ENCODE assay signal across 14 cellular contexts in the genomic region with DNA sequence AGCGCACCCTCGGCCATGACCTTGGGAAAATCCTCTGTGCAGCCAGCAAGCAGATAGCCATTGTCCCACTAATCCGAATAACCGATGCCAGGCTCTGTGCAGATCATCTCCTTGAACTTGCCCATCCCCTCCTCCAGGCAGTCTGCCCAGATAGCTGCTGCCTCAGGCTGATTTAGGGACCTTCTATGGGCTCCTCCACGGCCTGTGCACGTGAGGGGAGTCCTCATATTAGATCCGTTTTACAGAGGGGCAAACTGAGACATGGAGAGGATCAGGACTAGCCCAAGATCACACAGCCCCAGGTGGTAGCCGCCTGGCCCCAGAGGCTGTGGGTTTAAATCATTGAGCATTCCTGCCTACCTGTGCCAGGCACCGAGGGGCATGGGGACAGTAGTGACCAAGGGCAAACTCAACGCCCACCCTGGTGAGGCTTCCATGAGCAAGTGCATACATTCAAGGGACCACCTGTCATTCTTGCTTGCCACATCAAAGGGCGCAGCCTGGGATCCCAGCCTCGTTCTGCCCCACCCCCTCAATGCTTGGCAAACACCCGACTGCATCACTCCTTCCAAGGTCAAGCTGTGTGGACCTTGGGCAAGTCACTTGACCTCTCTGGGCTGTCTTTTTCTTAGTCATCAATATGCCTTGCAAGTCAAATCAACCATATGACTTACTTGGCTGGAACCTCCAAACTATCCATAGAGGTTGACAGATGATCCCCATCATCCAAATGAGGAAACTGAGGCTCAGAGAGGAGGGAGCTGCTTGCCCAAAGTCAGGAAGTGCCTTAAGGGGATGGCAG.
DNase-seq lines count a peak whose midpoint lies in the region; ATAC-seq, FAIRE-seq and TF ChIP-seq lines count a peak whose summit lies in the region.
"Had no signal": no experiment of that assay in that cellular context is flagged by ENCODE, and none has a peak within 500 bp of the region (broad histone marks: within the 10 kb centered on the region; RNA-seq: fewer than 3 reads in every experiment).

No MANE protein-coding gene starts in this region.

- FAIRE-seq in keratinocyte (lab: Jason Lieb, UNC) = peak; percentile 52
- FAIRE-seq: A204.1, GM12878 had no signal

- 45 to 63% methylated on average over 5 to 13 of the region's 13 CpGs for WGBS in testis, 2 donors

- H3K9me3 ChIP-seq in keratinocyte (ENCODE audit: control insufficient read depth, low read depth, low read length) = peaks cover 4% of the 10 kb centered on the region
- H3K9me3 ChIP-seq in testis = no peaks in the 10 kb centered on the region

- dilution Hi-C loops in keratinocyte (cut with MboI; ENCODE audit: extremely low pct_ligation_motif_present, low sequenced_read_pairs) = no loop called here

- no peaks in the 10 kb centered on the region for H3K9me1 ChIP-seq in keratinocyte (ENCODE audit: control insufficient read depth, extremely low read depth, insufficient read depth, low read length)

- H3K36me3 ChIP-seq in keratinocyte (ENCODE audit: control insufficient read depth in 2 of 2, extremely low read depth in 1 of 2, insufficient read depth in 2 of 2, low read length in 2 of 2) = no peaks in the 10 kb centered on the region
- no peaks in the 10 kb centered on the region for H3K36me3 ChIP-seq in testis (ENCODE audit: low read depth, missing control alignments)
- H3K36me3 ChIP-seq: left lung, MG63 had no signal

- H3K4me1 ChIP-seq in keratinocyte (ENCODE audit: control insufficient read depth, extremely low read depth, insufficient read depth, low read length) (peaks cover 11% of the 10 kb centered on the region), testis (peaks cover 32% of the 10 kb centered on the region)

- H3K4me3 ChIP-seq in cardiac fibroblast (replicated peaks in 1 of 2; ENCODE audit: low read depth in 2 of 2, low read length in 2 of 2) = no peak overlapping the region
- H3K4me3 ChIP-seq in keratinocyte (ENCODE audit: control insufficient read depth in 2 of 3, extremely low read depth in 1 of 3, insufficient read depth in 2 of 3, low read depth in 1 of 3, low read length in 3 of 3) = no peak overlapping the region
- no peak overlapping the region for H3K4me3 ChIP-seq in testis
- H3K4me3 ChIP-seq: GM12878, left lung, MG63 had no signal

- no peak overlapping the region for H3K9ac ChIP-seq in keratinocyte (ENCODE audit: control insufficient read depth, extremely low read depth, insufficient read depth, low read length)

- TF ChIP-seq CTCF in cardiac fibroblast (IDR thresholded peaks at IDR 0.05; ENCODE audit: low read depth, low read length) (no peak), keratinocyte (optimal IDR thresholded peaks at IDR 0.05 in 1 of 3, IDR thresholded peaks at IDR 0.05 in 1 of 3, conservative IDR thresholded peaks at IDR 0.05 in 1 of 3; ENCODE audit: extremely low read depth in 1 of 3, insufficient read depth in 2 of 3, low read length in 3 of 3) (no peak), testis (IDR thresholded peaks at IDR 0.05) (no peak)

- H2AFZ ChIP-seq in keratinocyte (ENCODE audit: control insufficient read depth, low read length) = no peak overlapping the region

- no peak for TF ChIP-seq POLR2A in testis (IDR thresholded peaks at IDR 0.05)

- no peak for DNase-seq in Right ventricle myocardium inferior (ENCODE audit: missing footprints)
- no peak for DNase-seq in cardiac septum (ENCODE audit: low spot score)
- DNase-seq in cardiac fibroblast (ENCODE audit: low read depth in 2 of 2) = peak; percentile 55 to 64
- no peak for DNase-seq in keratinocyte (ENCODE audit: low read depth, low spot score)
- peak; percentile 56 for DNase-seq in testis
- no peak for DNase-seq in NCI-H226
- DNase-seq in pons (ENCODE audit: low spot score) = no peak
- DNase-seq: activated T-cell treated with anti-CD3 and anti-CD28 coated beads for 4 hours had no signal

- no peaks in the 10 kb centered on the region for H4K20me1 ChIP-seq in keratinocyte (ENCODE audit: control insufficient read depth, extremely low read depth, insufficient read depth, low read length)

- ATAC-seq in Right ventricle myocardium inferior (peak; percentile 2), HG02840 (IDR thresholded peaks at IDR 0.05; ENCODE audit: low FRiP score, unreplicated experiment) (no peak)
- ATAC-seq: GM12878 had no signal

- H3K4me2 ChIP-seq in keratinocyte (ENCODE audit: control insufficient read depth, extremely low read depth, insufficient read depth, low read depth, low read length) = no peak overlapping the region

- H3K27ac ChIP-seq in keratinocyte (ENCODE audit: control insufficient read depth, insufficient read depth, low read length) (no peak overlapping the region), testis (peak overlapping the region; percentile 73 to 74)
- H3K27ac ChIP-seq: VCaP had no signal

- H3K27me3 ChIP-seq in keratinocyte (ENCODE audit: control insufficient read depth, extremely low read depth, insufficient read depth, low read length) (peaks cover 3% of the 10 kb centered on the region), testis (no peaks in the 10 kb centered on the region)
- H3K27me3 ChIP-seq: MG63 had no signal

- intact Hi-C loops in Right ventricle myocardium inferior (cut with DNase I) = loop anchor here (1.0 to 2.0 kb wide), 2 partner anchors 15 to 56 kb away; no protein-coding TSS in a partner anchor
- intact Hi-C loops in cardiac septum (cut with DNase I) = loop anchor here (1.0 to 5.0 kb wide), 2 partner anchors 16 to 47 kb away; no protein-coding TSS in a partner anchor
- intact Hi-C loops in testis (cut with DNase I; ENCODE audit: low total_unique reads) = no loop called here

- no peaks in the 10 kb centered on the region for H3K79me2 ChIP-seq in keratinocyte (ENCODE audit: control insufficient read depth, insufficient read depth, low read length)

Comparison
In these comparisons a context has a peak if more than half of its experiments do, and no peak if none do; other contexts are left out.
1. DNase-seq: peak in cardiac fibroblast (2 of 2) and testis (single experiment); none in Right ventricle myocardium inferior (single experiment), cardiac septum (single experiment), keratinocyte (single experiment), NCI-H226 (single experiment) and pons (single experiment).